Comparison of ENCODE assay signal across 1 cellular context in genomic region chr5:54820346-54820745, GRCh38.
TF ChIP-seq lines count a peak whose summit lies in the region.

No MANE protein-coding gene starts in this region.

TF ChIP-seq in SK-N-SH treated with all-trans-retinoic acid at 6 μM for 48 hours, 23 proteins besides CTCF, POLR2A, EP300 and RAD21 (continued from another document):
- TF ChIP-seq, protein P1, sequence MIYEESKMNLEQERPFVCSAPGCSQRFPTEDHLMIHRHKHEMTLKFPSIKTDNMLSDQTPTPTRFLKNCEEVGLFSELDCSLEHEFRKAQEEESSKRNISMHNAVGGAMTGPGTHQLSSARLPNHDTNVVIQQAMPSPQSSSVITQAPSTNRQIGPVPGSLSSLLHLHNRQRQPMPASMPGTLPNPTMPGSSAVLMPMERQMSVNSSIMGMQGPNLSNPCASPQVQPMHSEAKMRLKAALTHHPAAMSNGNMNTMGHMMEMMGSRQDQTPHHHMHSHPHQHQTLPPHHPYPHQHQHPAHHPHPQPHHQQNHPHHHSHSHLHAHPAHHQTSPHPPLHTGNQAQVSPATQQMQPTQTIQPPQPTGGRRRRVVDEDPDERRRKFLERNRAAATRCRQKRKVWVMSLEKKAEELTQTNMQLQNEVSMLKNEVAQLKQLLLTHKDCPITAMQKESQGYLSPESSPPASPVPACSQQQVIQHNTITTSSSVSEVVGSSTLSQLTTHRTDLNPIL (CRISPR knock-in tag; IDR thresholded peaks at IDR 0.05; ENCODE audit: low read depth), result no peak
- TF ChIP-seq CSRNP3 (CRISPR knock-in tag; IDR thresholded peaks at IDR 0.05) (no peak), ZNF8 (CRISPR knock-in tag; IDR thresholded peaks at IDR 0.05) (no peak), TOX (CRISPR knock-in tag; IDR thresholded peaks at IDR 0.05; ENCODE audit: borderline replicate concordance) (no peak), ESRRG (CRISPR knock-in tag; IDR thresholded peaks at IDR 0.05) (no peak), ARNTL (CRISPR knock-in tag; IDR thresholded peaks at IDR 0.05; ENCODE audit: borderline replicate concordance, low read depth) (no peak), ZFP30 (CRISPR knock-in tag; IDR thresholded peaks at IDR 0.05) (no peak)
TF ChIP-seq in SK-N-SH treated with all-trans-retinoic acid at 6 μM for 48 hours: peak in this region for 0.
